In the genomic region with DNA sequence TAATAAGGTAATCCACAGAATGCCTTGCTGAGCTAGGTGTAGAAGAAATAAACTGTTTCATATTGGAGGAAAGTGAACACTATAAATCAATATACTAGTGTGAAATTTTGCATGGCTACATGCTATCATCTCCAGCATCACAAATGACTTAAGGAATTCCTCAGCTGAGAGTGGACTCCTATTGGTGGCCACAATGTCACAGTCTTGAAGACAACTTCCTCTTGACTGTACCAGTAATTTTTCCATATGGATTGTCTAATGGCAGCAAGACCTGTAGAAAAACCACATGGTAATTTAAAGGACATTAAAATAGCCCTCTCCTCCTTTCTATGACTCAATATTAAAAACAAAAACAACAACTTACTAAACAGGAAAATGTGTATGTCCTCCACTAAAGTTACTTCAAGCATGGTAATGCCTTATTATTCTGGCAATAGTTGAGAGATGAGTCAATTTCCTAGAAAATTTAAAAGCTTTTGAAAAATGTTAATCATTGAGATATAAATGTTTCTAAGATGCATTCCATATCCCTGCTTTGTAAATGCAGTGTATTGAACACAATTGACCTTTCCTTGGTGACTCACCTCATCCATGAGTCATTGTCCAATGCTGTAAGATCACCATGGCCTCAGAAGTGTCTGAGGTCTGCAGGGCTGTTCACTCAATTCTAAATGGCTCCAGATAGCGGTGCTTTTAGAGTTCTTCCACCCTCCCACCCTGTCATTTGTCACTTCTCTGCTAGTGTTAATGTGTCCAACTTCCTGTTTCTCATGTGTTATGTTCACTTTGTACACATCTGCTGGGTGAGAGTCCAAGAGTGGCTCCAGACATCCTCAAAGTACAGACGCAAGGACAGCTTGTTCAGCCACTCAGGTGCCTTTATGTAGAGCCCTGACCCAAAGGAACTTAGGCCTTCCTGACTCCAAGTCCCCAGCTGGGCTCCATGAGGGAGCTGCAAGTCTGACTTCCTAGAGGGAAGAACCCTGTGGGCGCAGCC, we compare ENCODE assay signal across 1 cellular context.
TF ChIP-seq lines count a peak whose summit lies in the region.

No MANE protein-coding gene starts in this region.

TF ChIP-seq in HepG2, 621 proteins besides CTCF, POLR2A, EP300 and RAD21:
- TF ChIP-seq, protein P1, sequence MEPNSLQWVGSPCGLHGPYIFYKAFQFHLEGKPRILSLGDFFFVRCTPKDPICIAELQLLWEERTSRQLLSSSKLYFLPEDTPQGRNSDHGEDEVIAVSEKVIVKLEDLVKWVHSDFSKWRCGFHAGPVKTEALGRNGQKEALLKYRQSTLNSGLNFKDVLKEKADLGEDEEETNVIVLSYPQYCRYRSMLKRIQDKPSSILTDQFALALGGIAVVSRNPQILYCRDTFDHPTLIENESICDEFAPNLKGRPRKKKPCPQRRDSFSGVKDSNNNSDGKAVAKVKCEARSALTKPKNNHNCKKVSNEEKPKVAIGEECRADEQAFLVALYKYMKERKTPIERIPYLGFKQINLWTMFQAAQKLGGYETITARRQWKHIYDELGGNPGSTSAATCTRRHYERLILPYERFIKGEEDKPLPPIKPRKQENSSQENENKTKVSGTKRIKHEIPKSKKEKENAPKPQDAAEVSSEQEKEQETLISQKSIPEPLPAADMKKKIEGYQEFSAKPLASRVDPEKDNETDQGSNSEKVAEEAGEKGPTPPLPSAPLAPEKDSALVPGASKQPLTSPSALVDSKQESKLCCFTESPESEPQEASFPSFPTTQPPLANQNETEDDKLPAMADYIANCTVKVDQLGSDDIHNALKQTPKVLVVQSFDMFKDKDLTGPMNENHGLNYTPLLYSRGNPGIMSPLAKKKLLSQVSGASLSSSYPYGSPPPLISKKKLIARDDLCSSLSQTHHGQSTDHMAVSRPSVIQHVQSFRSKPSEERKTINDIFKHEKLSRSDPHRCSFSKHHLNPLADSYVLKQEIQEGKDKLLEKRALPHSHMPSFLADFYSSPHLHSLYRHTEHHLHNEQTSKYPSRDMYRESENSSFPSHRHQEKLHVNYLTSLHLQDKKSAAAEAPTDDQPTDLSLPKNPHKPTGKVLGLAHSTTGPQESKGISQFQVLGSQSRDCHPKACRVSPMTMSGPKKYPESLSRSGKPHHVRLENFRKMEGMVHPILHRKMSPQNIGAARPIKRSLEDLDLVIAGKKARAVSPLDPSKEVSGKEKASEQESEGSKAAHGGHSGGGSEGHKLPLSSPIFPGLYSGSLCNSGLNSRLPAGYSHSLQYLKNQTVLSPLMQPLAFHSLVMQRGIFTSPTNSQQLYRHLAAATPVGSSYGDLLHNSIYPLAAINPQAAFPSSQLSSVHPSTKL (CRISPR knock-in tag; IDR thresholded peaks at IDR 0.05), result 0 out of 2 replicates have a peak, but pooled peaks have one; percentile 12
- TF ChIP-seq FOSL2 (CRISPR knock-in tag; IDR thresholded peaks at IDR 0.05) (peak; percentile 92), ZNF644 (CRISPR knock-in tag; IDR thresholded peaks at IDR 0.05; ENCODE audit: low read depth) (peak; percentile 16; the same call in 1 of the 2 replicates), ZBTB8A (CRISPR knock-in tag; IDR thresholded peaks at IDR 0.05; ENCODE audit: borderline replicate concordance, low read depth) (no peak), CEBPG (CRISPR knock-in tag; IDR thresholded peaks at IDR 0.05) (no peak), JUND (CRISPR knock-in tag; IDR thresholded peaks at IDR 0.05) (0 out of 2 replicates have a peak, but pooled peaks have one; percentile 27), AFF4 (CRISPR knock-in tag; IDR thresholded peaks at IDR 0.05) (no peak), ZNF326 (CRISPR knock-in tag; IDR thresholded peaks at IDR 0.05; ENCODE audit: borderline replicate concordance) (no peak), ATF3 (CRISPR knock-in tag; IDR thresholded peaks at IDR 0.05) (peak; percentile 48; the same call in 1 of the 2 replicates), STAT5B (CRISPR knock-in tag; IDR thresholded peaks at IDR 0.05) (no peak), THRA (CRISPR knock-in tag; IDR thresholded peaks at IDR 0.05; ENCODE audit: borderline replicate concordance) (no peak), FOSL1 (CRISPR knock-in tag; IDR thresholded peaks at IDR 0.05; ENCODE audit: borderline replicate concordance) (0 out of 2 replicates have a peak, but pooled peaks have one; percentile 35), ZNF652 (CRISPR knock-in tag; IDR thresholded peaks at IDR 0.05; ENCODE audit: borderline replicate concordance, low read depth) (no peak), RAD51 (IDR thresholded peaks at IDR 0.05; ENCODE audit: borderline replicate concordance) (no peak), MXD3 (CRISPR knock-in tag; IDR thresholded peaks at IDR 0.05) (no peak), ZSCAN30 (CRISPR knock-in tag; IDR thresholded peaks at IDR 0.05) (no peak), CREB1 (IDR thresholded peaks at IDR 0.05) (peak; percentile 20; the same call in 1 of the 2 replicates), CREB1 (CRISPR knock-in tag; IDR thresholded peaks at IDR 0.05) (peak; percentile 37; the same call in 1 of the 2 replicates), JUN (CRISPR knock-in tag; IDR thresholded peaks at IDR 0.05) (0 out of 2 replicates have a peak, but pooled peaks have one; percentile 49)
- TF ChIP-seq, protein P2, sequence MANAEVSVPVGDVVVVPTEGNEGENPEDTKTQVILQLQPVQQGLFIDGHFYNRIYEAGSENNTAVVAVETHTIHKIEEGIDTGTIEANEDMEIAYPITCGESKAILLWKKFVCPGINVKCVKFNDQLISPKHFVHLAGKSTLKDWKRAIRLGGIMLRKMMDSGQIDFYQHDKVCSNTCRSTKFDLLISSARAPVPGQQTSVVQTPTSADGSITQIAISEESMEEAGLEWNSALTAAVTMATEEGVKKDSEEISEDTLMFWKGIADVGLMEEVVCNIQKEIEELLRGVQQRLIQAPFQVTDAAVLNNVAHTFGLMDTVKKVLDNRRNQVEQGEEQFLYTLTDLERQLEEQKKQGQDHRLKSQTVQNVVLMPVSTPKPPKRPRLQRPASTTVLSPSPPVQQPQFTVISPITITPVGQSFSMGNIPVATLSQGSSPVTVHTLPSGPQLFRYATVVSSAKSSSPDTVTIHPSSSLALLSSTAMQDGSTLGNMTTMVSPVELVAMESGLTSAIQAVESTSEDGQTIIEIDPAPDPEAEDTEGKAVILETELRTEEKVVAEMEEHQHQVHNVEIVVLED (CRISPR knock-in tag; IDR thresholded peaks at IDR 0.05; ENCODE audit: borderline replicate concordance), result no peak
